In genomic region chr20:21303061-21303871, GRCh38 we compare ENCODE assay signal across 8 cellular contexts. TPM values are rescaled to one million over a fixed set of nuclear protein-coding genes. Genes with fewer than 3 reads are reported as not detected.
DNase-seq lines count a peak whose midpoint lies in the region; TF ChIP-seq lines count a peak whose summit lies in the region.

TSS of gene XRN2 (plus strand) at chr20:21303331. CDS start at chr20:21303399, 68 bp downstream.

- H3K9me3 ChIP-seq in suprapubic skin = no peaks in the 10 kb centered on the region

- CTCF ChIA-PET in activated naive CD4-positive, alpha-beta T cell treated with anti-CD3 and anti-CD28 coated beads, Interleukin-2, amount 10 ng/mL, durations not matched to agents 7 days and 5 days (lab: Charles Lee) = no interaction called here

- peak within 1 kb of the TSS; percentile 93 for H3K4me3 Mint-ChIP-seq in HFFc6
- H3K4me3 Mint-ChIP-seq in activated naive CD4-positive, alpha-beta T cell treated with anti-CD3 and anti-CD28 coated beads, Interleukin-2, amount 10 ng/mL, durations not matched to agents 7 days and 5 days = peak within 1 kb of the TSS; percentile 97

- H3K27ac Mint-ChIP-seq in HFFc6 = peak within 1 kb of the TSS; percentile 99
- peak within 1 kb of the TSS; percentile 97 for H3K27ac Mint-ChIP-seq in activated naive CD4-positive, alpha-beta T cell treated with anti-CD3 and anti-CD28 coated beads, Interleukin-2, amount 10 ng/mL, durations not matched to agents 7 days and 5 days

- peaks cover 19% of the 10 kb centered on the region for H3K4me1 ChIP-seq in suprapubic skin

- WGBS in suprapubic skin = 0% methylated on average over 3 of the region's 87 CpGs

- peak within 1 kb of the TSS; percentile 100 for H3K27ac ChIP-seq in suprapubic skin

- peaks cover 23% of the 10 kb centered on the region for H3K36me3 Mint-ChIP-seq in HFFc6 (ENCODE audit: low read depth)
- H3K36me3 Mint-ChIP-seq in activated naive CD4-positive, alpha-beta T cell treated with anti-CD3 and anti-CD28 coated beads, Interleukin-2, amount 10 ng/mL, durations not matched to agents 7 days and 5 days = peaks cover 26% of the 10 kb centered on the region

- DNase-seq in GM04504 (ENCODE audit: low read depth) = peak; percentile 86
- DNase-seq in HFFc6 = peak; percentile 91
- peak; percentile 93 for DNase-seq in NAMALWA (ENCODE audit: low spot score)
- DNase-seq in SK-N-DZ (ENCODE audit: low spot score) = peak; percentile 95
- DNase-seq in activated naive CD4-positive, alpha-beta T cell treated with anti-CD3 and anti-CD28 coated beads, Interleukin-2, amount 10 ng/mL, durations not matched to agents 7 days and 5 days = peak; percentile 96
- DNase-seq in germinal center (ENCODE audit: low spot score) = peak; percentile 90
- DNase-seq in nucleus accumbens (lab: John Stamatoyannopoulos, UW) = peak in 55 of 56 donors; percentile 50 to 97 (median 91)
- peak; percentile 97 to 98 for DNase-seq in suprapubic skin (ENCODE audit: low spot score in 2 of 2)

- H3K4me1 Mint-ChIP-seq in HFFc6 (ENCODE audit: low read depth) = peaks cover 22% of the 10 kb centered on the region
- H3K4me1 Mint-ChIP-seq in activated naive CD4-positive, alpha-beta T cell treated with anti-CD3 and anti-CD28 coated beads, Interleukin-2, amount 10 ng/mL, durations not matched to agents 7 days and 5 days = peaks cover 29% of the 10 kb centered on the region

- H3K27me3 Mint-ChIP-seq in HFFc6 (ENCODE audit: insufficient read depth) = no peaks in the 10 kb centered on the region; the same call in 1 of the 2 replicates
- peaks cover 14% of the 10 kb centered on the region for H3K27me3 Mint-ChIP-seq in activated naive CD4-positive, alpha-beta T cell treated with anti-CD3 and anti-CD28 coated beads, Interleukin-2, amount 10 ng/mL, durations not matched to agents 7 days and 5 days

- H3K27me3 ChIP-seq in suprapubic skin = no peaks in the 10 kb centered on the region

- TF ChIP-seq CTCF in HFFc6 (IDR thresholded peaks at IDR 0.05) = peak; percentile 32; the same call in 1 of the 2 replicates
- TF ChIP-seq CTCF in suprapubic skin (IDR thresholded peaks at IDR 0.05) = no peak

- peak within 1 kb of the TSS; percentile 99 for H3K4me3 ChIP-seq in suprapubic skin

- TF ChIP-seq EP300 in suprapubic skin (IDR thresholded peaks at IDR 0.05) = no peak

- TF ChIP-seq POLR2A in suprapubic skin (IDR thresholded peaks at IDR 0.05) = peak in 1 of 2 donors; percentile 86

- H3K36me3 ChIP-seq in suprapubic skin = no peaks in the 10 kb centered on the region

- no peaks in the 10 kb centered on the region for H3K9me3 Mint-ChIP-seq in HFFc6
- H3K9me3 Mint-ChIP-seq in activated naive CD4-positive, alpha-beta T cell treated with anti-CD3 and anti-CD28 coated beads, Interleukin-2, amount 10 ng/mL, durations not matched to agents 7 days and 5 days = peaks cover 3% of the 10 kb centered on the region

RNA-seq across cellular contexts. Expression of gene XRN2, which starts in this region (rescaled TPM):
- total RNA-seq in HFFc6 (2021; fragmentation: NEBNext Ultra II Directional; extraction: Animal tissue kit (Norgen Biotek cat#: 25700)) = 10 to 100 TPM; 53.3 to 66.1 (median 60.3) TPM
- 175 and 187 TPM in 2 replicates for polyA plus RNA-seq in SK-N-DZ (2014; cell fraction: cytosol; rRNA removed)
- polyA plus RNA-seq in SK-N-DZ (2014; cell fraction: nucleus; rRNA removed) = 147 and 152 TPM in 2 replicates
- total RNA-seq in suprapubic skin = 10 to 100 TPM; 41.3 to 51.0 (median 46.4) TPM

Comparison
In these comparisons a context has a peak if more than half of its experiments do, and no peak if none do; other contexts are left out.
1. Peak in every context shown above with its lines: DNase-seq, H3K4me3 ChIP-seq and H3K27ac ChIP-seq.